10 cellular contexts compared by ENCODE assay signal in the genomic region with DNA sequence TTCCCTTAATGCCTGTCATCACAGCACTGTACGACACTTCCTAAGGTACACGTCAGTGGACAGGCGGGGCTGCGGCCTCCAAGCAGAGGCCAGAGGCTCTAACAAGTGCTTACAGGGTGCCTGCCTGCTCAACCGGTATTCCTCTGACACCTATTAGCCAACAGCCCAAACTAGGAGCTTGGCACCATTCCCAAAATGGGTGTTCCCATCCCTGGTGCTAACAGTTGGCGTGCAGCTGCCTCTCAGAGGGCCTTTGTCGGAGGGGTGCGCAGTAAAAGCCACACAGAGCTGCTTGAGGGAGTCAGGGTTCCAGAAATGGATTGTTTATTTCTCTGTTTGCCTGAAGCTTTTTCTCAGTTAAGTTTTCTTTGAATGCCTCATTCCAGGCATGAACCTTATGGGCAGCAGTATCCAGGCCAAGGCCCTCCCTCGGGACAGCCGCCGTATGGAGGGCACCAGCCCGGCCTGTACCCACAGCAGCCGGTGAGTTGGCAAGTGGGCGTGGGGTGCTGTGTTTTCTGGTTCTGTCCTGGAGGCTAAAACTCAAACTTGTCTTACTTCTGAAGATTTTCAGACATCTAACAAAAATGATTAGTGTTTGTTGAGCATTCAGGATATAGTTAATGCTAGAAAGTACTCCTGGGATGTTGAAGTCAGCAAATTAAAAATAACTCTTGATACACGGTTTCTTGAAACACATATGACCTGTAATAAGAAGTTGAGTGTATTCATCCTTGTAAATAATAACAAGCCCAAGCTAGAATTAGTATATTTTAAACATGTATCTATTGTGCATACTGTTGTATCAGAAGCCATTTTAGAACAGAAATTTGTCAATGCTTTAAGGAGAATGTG.
DNase-seq lines count a peak whose midpoint lies in the region; ATAC-seq and TF ChIP-seq lines count a peak whose summit lies in the region.
"Had no signal": no experiment of that assay in that cellular context is flagged by ENCODE, and none has a peak within 500 bp of the region (broad histone marks: within the 10 kb centered on the region; RNA-seq: fewer than 3 reads in every experiment).

No MANE protein-coding gene starts in this region.

- H3K9me3 ChIP-seq in Caco-2: no peaks in the 10 kb centered on the region

- H3K36me3 ChIP-seq in Caco-2 (ENCODE audit: control insufficient read depth, insufficient read depth, low read length): no peaks in the 10 kb centered on the region

- H3K9me3 Mint-ChIP-seq in nephron progenitor cell (no peaks in the 10 kb centered on the region), Caco-2 (ENCODE audit: unreplicated experiment) (no peaks in the 10 kb centered on the region)
- H3K9me3 Mint-ChIP-seq: CD8-positive, alpha-beta memory T cell had no signal

- no peak overlapping the region for H3K4me3 ChIP-seq in Caco-2 (ENCODE audit: low read depth, low read length)

- no peaks in the 10 kb centered on the region for H3K4me1 Mint-ChIP-seq in nephron progenitor cell
- H3K4me1 Mint-ChIP-seq in Caco-2 (ENCODE audit: low read depth, unreplicated experiment): no peaks in the 10 kb centered on the region

- H3K27me3 ChIP-seq in Caco-2 (replicated peaks; ENCODE audit: control insufficient read depth, insufficient read depth, low read length): no peaks in the 10 kb centered on the region

- H3K4me1 ChIP-seq in Caco-2: no peaks in the 10 kb centered on the region

- H3K27me3 Mint-ChIP-seq in nephron progenitor cell (ENCODE audit: low read depth, poor library complexity) (peaks cover 3% of the 10 kb centered on the region), Caco-2 (ENCODE audit: insufficient read depth, unreplicated experiment) (no peaks in the 10 kb centered on the region)
- H3K27me3 Mint-ChIP-seq: CD8-positive, alpha-beta memory T cell had no signal

- POLR2A ChIA-PET in Caco-2 (lab: Charles Lee): no interaction called here

- DNase-seq in DMS 273 treated with DMSO at 0.1 percent for 48 hours (lab: John Stamatoyannopoulos, UW): peak; percentile 69
- DNase-seq in NCI-H2196 treated with DMSO at 0.1 percent for 48 hours (lab: John Stamatoyannopoulos, UW; ENCODE audit: unreplicated experiment): peak; percentile 59
- peak; percentile 98 for DNase-seq in epithelial cell of prostate (ENCODE audit: low read depth, low spot score)
- no peak for DNase-seq in nephron progenitor cell
- no peak for DNase-seq in COLO829 (ENCODE audit: low spot score)
- no peak for DNase-seq in GM03348 (ENCODE audit: low spot score)
- DNase-seq in Caco-2: no peak
- DNase-seq: CD8-positive, alpha-beta memory T cell; effector CD4-positive, alpha-beta T cell had no signal

- H3K36me3 Mint-ChIP-seq in nephron progenitor cell (ENCODE audit: low read depth): peaks cover 53% of the 10 kb centered on the region
- H3K36me3 Mint-ChIP-seq in Caco-2 (ENCODE audit: insufficient read depth, unreplicated experiment): peaks cover 17% of the 10 kb centered on the region

- H3K4me3 Mint-ChIP-seq in nephron progenitor cell (no peak overlapping the region), Caco-2 (ENCODE audit: unreplicated experiment) (no peak overlapping the region)
- H3K4me3 Mint-ChIP-seq: CD8-positive, alpha-beta memory T cell had no signal

- H3K27ac ChIP-seq in epithelial cell of prostate: peak overlapping the region; percentile 66

- intact Hi-C loops in Caco-2 (cut with micrococcal nuclease; ENCODE audit: unreplicated experiment): no loop called here

- CTCF ChIA-PET in Caco-2 (lab: Charles Lee): no interaction called here

- TF ChIP-seq CTCF in nephron progenitor cell (IDR thresholded peaks at IDR 0.05) (no peak), Caco-2 (IDR thresholded peaks at IDR 0.05; ENCODE audit: insufficient read depth in 1 of 2, low read depth in 1 of 2, low read length in 1 of 2, severe bottlenecking in 1 of 2, unreplicated experiment in 1 of 2) (no peak)

- ATAC-seq in GM19463 (IDR thresholded peaks at IDR 0.05; ENCODE audit: unreplicated experiment): no peak

- BruUV-seq in Caco-2 (replicated peaks; lab: Mats Ljungman, UMichigan): no TSS peak

- H3K27ac Mint-ChIP-seq in nephron progenitor cell: peak overlapping the region; percentile 39
- no peak overlapping the region for H3K27ac Mint-ChIP-seq in Caco-2 (ENCODE audit: unreplicated experiment)

Comparison
In these comparisons a context has a peak if more than half of its experiments do, and no peak if none do; other contexts are left out.
1. DNase-seq: peak in DMS 273 treated with DMSO at 0.1 percent for 48 hours (single experiment), NCI-H2196 treated with DMSO at 0.1 percent for 48 hours (single experiment) and epithelial cell of prostate (single experiment); none in nephron progenitor cell (single experiment), COLO829 (single experiment), GM03348 (single experiment) and Caco-2 (0 of 2).